Comparison of ENCODE assay signal across 9 cellular contexts in genomic region chr17:61397086-61397842, GRCh38. TPM values are rescaled to one million over a fixed set of nuclear protein-coding genes. Genes with fewer than 3 reads are reported as not detected.
DNase-seq lines count a peak whose midpoint lies in the region; ATAC-seq and TF ChIP-seq lines count a peak whose summit lies in the region.
"Had no signal": no experiment of that assay in that cellular context is flagged by ENCODE, and none has a peak within 500 bp of the region (broad histone marks: within the 10 kb centered on the region; RNA-seq: fewer than 3 reads in every experiment).

No MANE protein-coding gene starts in this region.

- H3K4ac ChIP-seq in mesendoderm (ENCODE audit: low read depth, low read length): no peak overlapping the region

- no peak overlapping the region for H2AK5ac ChIP-seq in mesendoderm (ENCODE audit: low read length)

- H3K4me1 ChIP-seq in ectodermal cell (ENCODE audit: control insufficient read depth, insufficient read depth, low read length) (peaks cover 25% of the 10 kb centered on the region), mesendoderm (ENCODE audit: control insufficient read depth, low read depth, low read length) (peaks cover 6% of the 10 kb centered on the region), upper lobe of left lung (peaks cover 27 to 52% (median 35%) of the 10 kb centered on the region in 4 donors)

- TF ChIP-seq CTCF in upper lobe of left lung (IDR thresholded peaks at IDR 0.05): no peak

- H3K56ac ChIP-seq in mesendoderm (ENCODE audit: low read length): peak overlapping the region; percentile 64

- no peak for TF ChIP-seq EP300 in upper lobe of left lung (IDR thresholded peaks at IDR 0.05)

- no peak overlapping the region for H3K23ac ChIP-seq in mesendoderm (ENCODE audit: low read length)

- H3K9me3 ChIP-seq in ectodermal cell (ENCODE audit: control insufficient read depth, low read length) (no peaks in the 10 kb centered on the region), upper lobe of left lung (no peaks in the 10 kb centered on the region)

- no peak overlapping the region for H3K27ac ChIP-seq in ectodermal cell (ENCODE audit: insufficient read depth, low read depth, low read length, poor library complexity, severe bottlenecking)
- no peak overlapping the region for H3K27ac ChIP-seq in mesendoderm (ENCODE audit: low read depth, low read length)
- H3K27ac ChIP-seq in upper lobe of left lung: peak overlapping the region; percentile 90 to 97 (median 92)
- H3K27ac ChIP-seq: BLaER1 treated with 17β-estradiol and CSF1 and Interleukin-3, amounts not matched to agents 10 nM and 100 nM had no signal

- peak overlapping the region; percentile 27 for H3K4me3 ChIP-seq in ectodermal cell (ENCODE audit: insufficient read depth, low read depth, low read length)
- H3K4me3 ChIP-seq in mesendoderm (ENCODE audit: low read length): no peak overlapping the region
- H3K4me3 ChIP-seq in upper lobe of left lung: peak overlapping the region; percentile 47 to 63 (median 58)
- H3K4me3 ChIP-seq: BLaER1 treated with 17β-estradiol and CSF1 and Interleukin-3, amounts not matched to agents 10 nM and 100 nM had no signal

- no peak overlapping the region for H3K18ac ChIP-seq in mesendoderm (ENCODE audit: low read length)

- H3K36me3 ChIP-seq in ectodermal cell (ENCODE audit: control insufficient read depth, insufficient read depth, low read length): no peaks in the 10 kb centered on the region
- H3K36me3 ChIP-seq in mesendoderm (ENCODE audit: control insufficient read depth, insufficient read depth, low read length): no peaks in the 10 kb centered on the region
- peaks cover 0 to 14% (median 2%) of the 10 kb centered on the region in 4 donors for H3K36me3 ChIP-seq in upper lobe of left lung
- H3K36me3 ChIP-seq: BLaER1 treated with 17β-estradiol and CSF1 and Interleukin-3, amounts not matched to agents 10 nM and 100 nM had no signal

- H2BK15ac ChIP-seq in mesendoderm (replicated peaks; ENCODE audit: low read depth): no peak overlapping the region

- peak in 1 of 2 donors; percentile 16 for ATAC-seq in upper lobe of left lung (ENCODE audit: low FRiP score in 2 of 2)
- no peak for ATAC-seq in GM21786 (IDR thresholded peaks at IDR 0.05; ENCODE audit: unreplicated experiment)

- H4K5ac ChIP-seq in mesendoderm (ENCODE audit: low read length): no peak overlapping the region

- H3K79me2 ChIP-seq in mesendoderm (ENCODE audit: control insufficient read depth, insufficient read depth, low read length): no peaks in the 10 kb centered on the region

- DNase-seq in NCI-H748 (lab: John Stamatoyannopoulos, UW; ENCODE audit: unreplicated experiment) (peak; percentile 40), NCI-H748 treated with DMSO at 0.1 percent for 48 hours (lab: John Stamatoyannopoulos, UW) (no peak), mesendoderm (peak; percentile 65), upper lobe of left lung (peak in 1 of 2 donors; percentile 88), HT-29 (ENCODE audit: low spot score) (no peak), KG1 (lab: John Stamatoyannopoulos, UW) (no peak)

- peaks cover 97% of the 10 kb centered on the region for H3K27me3 ChIP-seq in ectodermal cell (ENCODE audit: control insufficient read depth, insufficient read depth, low read length, poor library complexity, severe bottlenecking)
- H3K27me3 ChIP-seq in mesendoderm (ENCODE audit: insufficient read depth, low read length, poor library complexity): peaks cover 47% of the 10 kb centered on the region
- peaks cover 1 to 58% (median 42%) of the 10 kb centered on the region in 4 donors for H3K27me3 ChIP-seq in upper lobe of left lung

- H3K79me1 ChIP-seq in mesendoderm (ENCODE audit: low read length): no peaks in the 10 kb centered on the region

- peak overlapping the region; percentile 19 for H3K4me2 ChIP-seq in mesendoderm (ENCODE audit: low read length)
- H3K4me2 ChIP-seq: BLaER1 treated with 17β-estradiol and CSF1 and Interleukin-3, amounts not matched to agents 10 nM and 100 nM had no signal

- no peak overlapping the region for H2BK120ac ChIP-seq in mesendoderm (ENCODE audit: low read depth, low read length)

- no peak overlapping the region for H3K9ac ChIP-seq in mesendoderm (ENCODE audit: low read length)
- H3K9ac ChIP-seq: BLaER1 treated with 17β-estradiol and CSF1 and Interleukin-3, amounts not matched to agents 10 nM and 100 nM had no signal

- H2BK5ac ChIP-seq in mesendoderm (ENCODE audit: low read length): no peak overlapping the region

- no peak overlapping the region for H4K8ac ChIP-seq in mesendoderm (ENCODE audit: low read depth, low read length)

- peak in 1 of 4 donors; percentile 3 for TF ChIP-seq POLR2A in upper lobe of left lung (IDR thresholded peaks at IDR 0.05)

- 1% methylated on average over 63 to 67 of the region's 67 CpGs for WGBS in ectodermal cell, 2 experiments
- no CpG with 5 or more reads among the region's 67 CpGs for WGBS in mesendoderm (ENCODE audit: extremely low coverage, insufficient coverage, low lambda C conversion rate)
- WGBS in upper lobe of left lung, 2 donors: 9% methylated on average over 11 to 15 of the region's 67 CpGs

RNA-seq across cellular contexts. Expression of gene TBX2, which starts 2.4 kb away (rescaled TPM):
- polyA plus RNA-seq in ectodermal cell (2013, experiment 1 of 4): 0.28 TPM
- 0.21 TPM for polyA plus RNA-seq in ectodermal cell (2013, experiment 2 of 4)
- 0.11 TPM for polyA plus RNA-seq in ectodermal cell (2013, experiment 3 of 4)
- 0.41 TPM for polyA plus RNA-seq in ectodermal cell (2013, experiment 4 of 4)
- 0.01 TPM for polyA plus RNA-seq in mesendoderm (2013, experiment 1 of 2)
- 0.01 TPM for polyA plus RNA-seq in mesendoderm (2013, experiment 2 of 2)
- total RNA-seq in upper lobe of left lung: 100 to 1,000 TPM in 2 of 6 donors, 10 to 100 TPM in 4; 22.4 to 130 (median 92.7) TPM
- 0.08 TPM in 1 of 2 replicates, not detected in the other for total RNA-seq in HT-29 (2014; rRNA removed; shearing (Covaris generic))

RNA-seq across cellular contexts. Expression of gene TBX4, which starts 55.0 kb away (rescaled TPM):
- polyA plus RNA-seq in ectodermal cell (2013, experiment 1 of 4): not detected
- not detected for polyA plus RNA-seq in ectodermal cell (2013, experiment 2 of 4)
- not detected for polyA plus RNA-seq in ectodermal cell (2013, experiment 3 of 4)
- not detected for polyA plus RNA-seq in ectodermal cell (2013, experiment 4 of 4)
- polyA plus RNA-seq in mesendoderm (2013, experiment 1 of 2): 0.06 TPM
- polyA plus RNA-seq in mesendoderm (2013, experiment 2 of 2): 0.13 TPM
- total RNA-seq in upper lobe of left lung: 10 to 100 TPM; 10.2 to 69.1 (median 22.7) TPM
- not detected in 2 replicates for total RNA-seq in HT-29 (2014; rRNA removed; shearing (Covaris generic))

Comparison
In these comparisons a context has a peak if more than half of its experiments do, and no peak if none do; other contexts are left out.
1. DNase-seq: peak in NCI-H748 (single experiment) and mesendoderm (single experiment); none in NCI-H748 treated with DMSO at 0.1 percent for 48 hours (single experiment), HT-29 (single experiment) and KG1 (single experiment).
2. H3K27ac ChIP-seq: peak in upper lobe of left lung (4 of 4); none in ectodermal cell (single experiment) and mesendoderm (single experiment).
3. RNA of gene TBX2, which starts 2.4 kb away (total RNA-seq): 22.4 to 130 TPM in upper lobe of left lung; 0.08 TPM in HT-29; every median in the first group is over 10 times any median in the second.
4. RNA of gene TBX4, which starts 55.0 kb away (total RNA-seq): 10.2 to 69.1 TPM in upper lobe of left lung; not detected in HT-29; every median in the first group is over 10 times any median in the second.